ENCODE assay signal across 9 cellular contexts in genomic region chr15:74793135-74794028, GRCh38. TPM values are rescaled to one million over a fixed set of nuclear protein-coding genes. Genes with fewer than 3 reads are reported as not detected.
A peak's percentile ranks its signal among the peaks of the same experiment; 100 is the strongest.
DNase-seq lines count a peak whose midpoint lies in the region; ATAC-seq and FAIRE-seq lines count a peak whose summit lies in the region.
"Had no signal": no experiment of that assay in that cellular context is flagged by ENCODE, and none has a peak within 500 bp of the region (broad histone marks: within the 10 kb centered on the region; RNA-seq: fewer than 3 reads in every experiment).

No MANE protein-coding gene starts in this region.

- H3K27ac ChIP-seq in caudate nucleus (ENCODE audit: low read depth, low read length), result peak overlapping the region; percentile 30

- no peak for DNase-seq in GM18507 (ENCODE audit: extremely low spot score, insufficient read length, low read depth)
- DNase-seq in activated CD4-positive, CD25-positive, alpha-beta regulatory T cell (lab: John Stamatoyannopoulos, UW), result peak; percentile 35 to 65 (median 48)
- DNase-seq in caudate nucleus (lab: John Stamatoyannopoulos, UW), result no peak
- peak; percentile 75 for DNase-seq in stimulated activated CD4-positive, alpha-beta T cell treated with anti-CD3 and anti-CD28 coated beads, Interleukin-15, amount 100 ng/mL, for 24 hours
- no peak for DNase-seq in A172 (ENCODE audit: low spot score)
- no peak for DNase-seq in NCI-H1092 (lab: John Stamatoyannopoulos, UW)

- no peak for ATAC-seq in HG03469 (IDR thresholded peaks at IDR 0.05; ENCODE audit: unreplicated experiment)
- no peak for ATAC-seq in HG03095 (IDR thresholded peaks at IDR 0.05; ENCODE audit: unreplicated experiment)

- FAIRE-seq in GM18507 (lab: Jason Lieb, UNC), result peak; percentile 62

RNA-seq across cellular contexts. Expression of gene CSK, which starts 11.5 kb away (rescaled TPM):
- 28.3 and 29.8 TPM in 2 replicates for total RNA-seq in A172 (2014; rRNA removed; shearing (Covaris generic))

RNA-seq across cellular contexts. Expression of gene LMAN1L, which starts 19.3 kb away (rescaled TPM):
- not detected in 2 replicates for total RNA-seq in A172 (2014; rRNA removed; shearing (Covaris generic))

RNA-seq across cellular contexts. Expression of gene CPLX3, which starts 33.0 kb away (rescaled TPM):
- not detected in 2 replicates for total RNA-seq in A172 (2014; rRNA removed; shearing (Covaris generic))

RNA-seq across cellular contexts. Expression of gene CYP1A2, which starts 44.7 kb away (rescaled TPM):
- not detected in 2 replicates for total RNA-seq in A172 (2014; rRNA removed; shearing (Covaris generic))
- total RNA-seq: T-helper 2 cell treated with Interferon-gamma antibody and Interleukin-4, amounts not matched to agents 100 ng/mL and 5 ng/mL, for 36 hours had no signal

RNA-seq across cellular contexts. Expression of gene ULK3, which starts 49.6 kb away (rescaled TPM):
- 35.9 and 40.1 TPM in 2 replicates for total RNA-seq in A172 (2014; rRNA removed; shearing (Covaris generic))

Comparison
In these comparisons a context has a peak if more than half of its experiments do, and no peak if none do; other contexts are left out.
1. DNase-seq: peak in activated CD4-positive, CD25-positive, alpha-beta regulatory T cell (4 of 4) and stimulated activated CD4-positive, alpha-beta T cell treated with anti-CD3 and anti-CD28 coated beads, Interleukin-15, amount 100 ng/mL, for 24 hours (single experiment); none in GM18507 (single experiment), caudate nucleus (0 of 61), A172 (single experiment) and NCI-H1092 (single experiment).